In genomic region chr11:122755409-122755808, GRCh38 we compare ENCODE assay signal across 1 cellular context.
TF ChIP-seq lines count a peak whose summit lies in the region.

No MANE protein-coding gene starts in this region.

TF ChIP-seq in K562, 482 proteins besides CTCF, POLR2A, EP300 and RAD21 (continued from another document and continues in another):
- TF ChIP-seq GATAD2B (IDR thresholded peaks at IDR 0.05; ENCODE audit: borderline replicate concordance) (0 out of 2 replicates have a peak, but pooled peaks have one; percentile 38), HDAC3 (IDR thresholded peaks at IDR 0.05; ENCODE audit: borderline replicate concordance, partially characterized antibody) (peak; percentile 45), EGR1 (conservative IDR thresholded peaks at IDR 0.05) (peak; percentile 68), ZNF717 (CRISPR knock-in tag; IDR thresholded peaks at IDR 0.05) (no peak), JUN (IDR thresholded peaks at IDR 0.05; ENCODE audit: borderline replicate concordance, low read depth, low read length) (no peak), JUN (CRISPR knock-in tag; IDR thresholded peaks at IDR 0.05; ENCODE audit: borderline replicate concordance) (no peak), RREB1 (CRISPR knock-in tag; IDR thresholded peaks at IDR 0.05) (no peak), MCM3 (IDR thresholded peaks at IDR 0.05) (no peak), ARID4B (CRISPR knock-in tag; IDR thresholded peaks at IDR 0.05) (no peak), ARID1B (IDR thresholded peaks at IDR 0.05) (peak; percentile 93), MTA2 (IDR thresholded peaks at IDR 0.05; ENCODE audit: low read depth) (peak; percentile 68; the same call in 1 of the 2 replicates), MCM5 (IDR thresholded peaks at IDR 0.05; ENCODE audit: low read depth) (no peak), SRF (CRISPR knock-in tag; IDR thresholded peaks at IDR 0.05) (peak in 1 of 2 experiments; percentile 56; a peak in 1 of 4 replicates), KLF13 (tag; IDR thresholded peaks at IDR 0.05; ENCODE audit: borderline replicate concordance, low read depth) (no peak), HNRNPLL (IDR thresholded peaks at IDR 0.05; ENCODE audit: low read depth, low read length, poor library complexity, severe bottlenecking) (no peak), CBFA2T3 (IDR thresholded peaks at IDR 0.05) (peak; percentile 92), FOXK1 (CRISPR knock-in tag; IDR thresholded peaks at IDR 0.05; ENCODE audit: borderline replicate concordance) (no peak), FOXM1 (IDR thresholded peaks at IDR 0.05; ENCODE audit: low read depth) (peak; percentile 36; the same call in 1 of the 2 replicates), FOXM1 (CRISPR knock-in tag; IDR thresholded peaks at IDR 0.05; ENCODE audit: low read depth) (no peak), BCOR (IDR thresholded peaks at IDR 0.05) (peak; percentile 42; the same call in 1 of the 2 replicates), ARNT (IDR thresholded peaks at IDR 0.05) (no peak), PKNOX1 (IDR thresholded peaks at IDR 0.05) (no peak), POLR3G (IDR thresholded peaks at IDR 0.05; ENCODE audit: extremely low read depth, insufficient read length, insufficient replicate concordance) (no peak), TGIF2 (CRISPR knock-in tag; IDR thresholded peaks at IDR 0.05) (no peak), ZNF395 (CRISPR knock-in tag; IDR thresholded peaks at IDR 0.05) (peak; percentile 50; the same call in 1 of the 2 replicates), ZNF12 (CRISPR knock-in tag; IDR thresholded peaks at IDR 0.05) (no peak), ZNF444 (CRISPR knock-in tag; IDR thresholded peaks at IDR 0.05) (no peak), CUX1 (CRISPR knock-in tag; IDR thresholded peaks at IDR 0.05) (no peak), ERF (CRISPR knock-in tag; IDR thresholded peaks at IDR 0.05) (no peak), NFIC (IDR thresholded peaks at IDR 0.05) (peak; percentile 51), ATF3 (IDR thresholded peaks at IDR 0.05) (peak; percentile 36; the same call in 1 of the 2 replicates), ATF3 (CRISPR knock-in tag; conservative IDR thresholded peaks at IDR 0.05) (peak; percentile 43; the same call in 1 of the 2 replicates), WHSC1 (IDR thresholded peaks at IDR 0.05; ENCODE audit: low read length) (no peak), MBD2 (IDR thresholded peaks at IDR 0.05; ENCODE audit: borderline replicate concordance, low read depth) (0 out of 2 replicates have a peak, but pooled peaks have one; percentile 15), GABPA (tag; conservative IDR thresholded peaks at IDR 0.05; ENCODE audit: low read depth) (no peak), ZFP36 (IDR thresholded peaks at IDR 0.05; ENCODE audit: low read depth, low read length, partially characterized antibody) (peak; percentile 14), PML (IDR thresholded peaks at IDR 0.05; ENCODE audit: low read length) (peak; percentile 59; the same call in 1 of the 2 replicates), PURB (CRISPR knock-in tag; IDR thresholded peaks at IDR 0.05; ENCODE audit: low read depth) (no peak), SMARCE1 (IDR thresholded peaks at IDR 0.05) (peak; percentile 90), SOX6 (IDR thresholded peaks at IDR 0.05) (peak; percentile 72), DPF2 (IDR thresholded peaks at IDR 0.05) (peak; percentile 92), CBX3 (IDR thresholded peaks at IDR 0.05; ENCODE audit: borderline replicate concordance in 1 of 2, low read length in 2 of 2) (peak in 1 of 2 experiments; percentile 55; a peak in 1 of 3 replicates), VEZF1 (CRISPR knock-in tag; IDR thresholded peaks at IDR 0.05) (peak; percentile 52; the same call in 1 of the 2 replicates), ZNF274 (IDR thresholded peaks at IDR 0.05; ENCODE audit: borderline replicate concordance, low read depth, low read length) (no peak), EHMT2 (IDR thresholded peaks at IDR 0.05) (0 out of 2 replicates have a peak, but pooled peaks have one; percentile 25), MTF1 (CRISPR knock-in tag; IDR thresholded peaks at IDR 0.05; ENCODE audit: borderline replicate concordance) (no peak)
